Comparison of ENCODE assay signal across 10 cellular contexts in the genomic region with DNA sequence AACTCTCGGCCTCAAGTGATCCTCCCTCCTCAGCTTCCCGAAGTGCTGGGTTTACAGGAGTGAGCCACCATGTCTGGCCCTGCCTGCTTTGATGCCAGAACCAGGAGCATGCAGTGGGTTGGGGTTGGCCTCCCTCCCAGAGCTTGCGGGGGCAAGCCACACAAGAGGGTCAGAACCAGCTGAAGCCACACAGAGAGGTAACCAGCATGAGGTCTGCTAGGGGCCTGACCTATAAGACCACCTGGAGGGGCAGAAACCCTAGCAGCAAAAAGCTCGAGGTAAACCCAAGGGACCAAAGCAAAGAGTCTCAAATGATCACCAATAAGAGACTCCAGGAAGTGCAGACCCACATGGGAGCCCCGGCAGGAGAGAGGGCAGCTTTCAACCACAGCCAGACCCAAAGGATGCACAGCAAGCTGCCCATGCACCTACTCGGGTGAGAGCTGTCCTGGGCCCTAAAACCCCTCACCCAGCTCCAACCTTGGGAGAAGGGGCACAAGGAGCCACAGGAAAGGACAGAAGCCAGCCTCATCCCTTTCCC.
DNase-seq lines count a peak whose midpoint lies in the region; ATAC-seq, FAIRE-seq and TF ChIP-seq lines count a peak whose summit lies in the region.
"Had no signal": no experiment of that assay in that cellular context is flagged by ENCODE, and none has a peak within 500 bp of the region (broad histone marks: within the 10 kb centered on the region; RNA-seq: fewer than 3 reads in every experiment).

No MANE protein-coding gene starts in this region.

- H3K27ac ChIP-seq in mammary epithelial cell (ENCODE audit: insufficient read depth, low read depth, low read length) (no peak overlapping the region), neural progenitor cell (no peak overlapping the region), small intestine (ENCODE audit: low read depth in 1 of 2, low read length in 1 of 2) (peak overlapping the region in 1 of 2 donors; percentile 78)

- no peak for DNase-seq in stimulated activated naive CD8-positive, alpha-beta T cell treated with anti-CD3 and anti-CD28 coated beads, Interleukin-15, Interleukin-2, amounts not matched to agents 100 U/mL and 50 U/mL, for 24 hours
- DNase-seq in mammary epithelial cell (no peak), neural progenitor cell (ENCODE audit: low spot score) (no peak), small intestine (no peak), NCI-H82 (lab: John Stamatoyannopoulos, UW) (no peak), UCSD-AML1 (lab: John Stamatoyannopoulos, UW; ENCODE audit: unreplicated experiment) (no peak), NCI-H1436 (lab: John Stamatoyannopoulos, UW) (no peak)
- DNase-seq: NCI-H1436 treated with DMSO at 0.1 percent for 48 hours had no signal

- WGBS in mammary epithelial cell (ENCODE audit: low coverage, missing lambda C conversion rate) = 77% methylated on average over 6 of the region's 6 CpGs
- 60 to 87% (median 78%) methylated on average over 6 of the region's 6 CpGs for WGBS in small intestine, 3 donors

- no peaks in the 10 kb centered on the region for H3K27me3 ChIP-seq in mammary epithelial cell (ENCODE audit: insufficient read depth, low read length)
- no peaks in the 10 kb centered on the region for H3K27me3 ChIP-seq in neural progenitor cell
- H3K27me3 ChIP-seq in small intestine (ENCODE audit: control insufficient read depth in 2 of 2, insufficient read depth in 2 of 2, low read length in 2 of 2) = no peaks in the 10 kb centered on the region
- H3K27me3 ChIP-seq: cardiac muscle cell had no signal

- H3K9me3 ChIP-seq in mammary epithelial cell (replicated peaks; ENCODE audit: insufficient read depth, low read length) (no peaks in the 10 kb centered on the region), neural progenitor cell (ENCODE audit: low read depth) (no peaks in the 10 kb centered on the region), small intestine (ENCODE audit: control insufficient read depth, low read depth) (no peaks in the 10 kb centered on the region)

- dilution Hi-C loops in mammary epithelial cell (cut with HindIII; ENCODE audit: low sequenced_read_pairs) = no loop called here

- no peak for FAIRE-seq in small intestine (lab: Jason Lieb, UNC)

- BruUV-seq in mammary epithelial cell (replicated peaks; lab: Mats Ljungman, UMichigan) = no TSS peak

- TF ChIP-seq CTCF in mammary epithelial cell (conservative IDR thresholded peaks at IDR 0.05 in 1 of 2, IDR thresholded peaks at IDR 0.05 in 1 of 2; ENCODE audit: extremely low read depth in 1 of 2, insufficient read depth in 1 of 2, low read depth in 1 of 2, low read length in 2 of 2) (no peak), neural progenitor cell (IDR thresholded peaks at IDR 0.05) (no peak)

- peaks cover 62% of the 10 kb centered on the region for H3K4me1 Mint-ChIP-seq in stimulated activated naive CD8-positive, alpha-beta T cell treated with anti-CD3 and anti-CD28 coated beads, Interleukin-15, Interleukin-2, amounts not matched to agents 100 ng/mL and 50 ng/mL, for 24 hours (ENCODE audit: low read depth)
- H3K4me1 Mint-ChIP-seq in neural progenitor cell = peaks cover 33% of the 10 kb centered on the region

- intact Hi-C loops in mammary epithelial cell (cut with micrococcal nuclease) = no loop called here

- H3K36me3 ChIP-seq in mammary epithelial cell (ENCODE audit: insufficient read depth, low read length) = no peaks in the 10 kb centered on the region
- H3K36me3 ChIP-seq in neural progenitor cell = no peaks in the 10 kb centered on the region
- H3K36me3 ChIP-seq in small intestine (ENCODE audit: control insufficient read depth in 2 of 2, insufficient read depth in 2 of 2, low read length in 2 of 2) = no peaks in the 10 kb centered on the region
- H3K36me3 ChIP-seq: cardiac muscle cell had no signal

- H3K4me2 ChIP-seq in mammary epithelial cell (ENCODE audit: insufficient read depth, low read depth, low read length) = no peak overlapping the region
- no peak overlapping the region for H3K4me2 ChIP-seq in neural progenitor cell

- H3F3A ChIP-seq in neural progenitor cell (ENCODE audit: low read depth) = no peaks in the 10 kb centered on the region

- H4K20me1 ChIP-seq in mammary epithelial cell (ENCODE audit: insufficient read depth, low read length) (no peaks in the 10 kb centered on the region), neural progenitor cell (ENCODE audit: low read depth) (no peaks in the 10 kb centered on the region)

- ATAC-seq in stimulated activated naive CD8-positive, alpha-beta T cell treated with anti-CD3 and anti-CD28 coated beads, Interleukin-15, Interleukin-2, amounts not matched to agents 100 U/mL and 50 U/mL, for 24 hours = no peak

- H3K36me3 Mint-ChIP-seq in stimulated activated naive CD8-positive, alpha-beta T cell treated with anti-CD3 and anti-CD28 coated beads, Interleukin-15, Interleukin-2, amounts not matched to agents 100 ng/mL and 50 ng/mL, for 24 hours (ENCODE audit: low read depth) = no peaks in the 10 kb centered on the region
- no peaks in the 10 kb centered on the region for H3K36me3 Mint-ChIP-seq in neural progenitor cell

- no peaks in the 10 kb centered on the region for H3K79me2 ChIP-seq in mammary epithelial cell (ENCODE audit: insufficient read depth, low read length)
- H3K79me2 ChIP-seq in neural progenitor cell (ENCODE audit: low read depth) = no peaks in the 10 kb centered on the region

- H3K9ac ChIP-seq in mammary epithelial cell (ENCODE audit: insufficient read depth, low read length) = no peak overlapping the region
- H3K9ac ChIP-seq in neural progenitor cell = no peak overlapping the region

- no peaks in the 10 kb centered on the region for H3K9me3 Mint-ChIP-seq in stimulated activated naive CD8-positive, alpha-beta T cell treated with anti-CD3 and anti-CD28 coated beads, Interleukin-15, Interleukin-2, amounts not matched to agents 100 ng/mL and 50 ng/mL, for 24 hours
- peaks cover 4% of the 10 kb centered on the region for H3K9me3 Mint-ChIP-seq in neural progenitor cell

- H3K4me3 Mint-ChIP-seq in stimulated activated naive CD8-positive, alpha-beta T cell treated with anti-CD3 and anti-CD28 coated beads, Interleukin-15, Interleukin-2, amounts not matched to agents 100 ng/mL and 50 ng/mL, for 24 hours = peak overlapping the region; percentile 58
- no peak overlapping the region for H3K4me3 Mint-ChIP-seq in neural progenitor cell

- in situ Hi-C loops in mammary epithelial cell (cut with MboI; ENCODE audit: low sequenced_read_pairs in 2 of 2) = no loop called here

- no peak overlapping the region for H3K4me3 ChIP-seq in mammary epithelial cell (replicated peaks in 1 of 3; ENCODE audit: insufficient read depth in 1 of 3, low read depth in 2 of 3, low read length in 3 of 3)
- no peak overlapping the region for H3K4me3 ChIP-seq in neural progenitor cell
- H3K4me3 ChIP-seq in small intestine (ENCODE audit: low read depth in 1 of 2, low read length in 2 of 2) = no peak overlapping the region
- H3K4me3 ChIP-seq: cardiac muscle cell had no signal

- H3K4me1 ChIP-seq in mammary epithelial cell (ENCODE audit: insufficient read depth, low read length) = peaks cover 9% of the 10 kb centered on the region
- H3K4me1 ChIP-seq in neural progenitor cell = peaks cover 6% of the 10 kb centered on the region
- peaks cover 2 to 3% of the 10 kb centered on the region in 2 donors for H3K4me1 ChIP-seq in small intestine (ENCODE audit: control insufficient read depth in 2 of 2, insufficient read depth in 1 of 2, low read depth in 1 of 2, low read length in 1 of 2)

- no peaks in the 10 kb centered on the region for H3K27me3 Mint-ChIP-seq in stimulated activated naive CD8-positive, alpha-beta T cell treated with anti-CD3 and anti-CD28 coated beads, Interleukin-15, Interleukin-2, amounts not matched to agents 100 ng/mL and 50 ng/mL, for 24 hours
- H3K27me3 Mint-ChIP-seq in neural progenitor cell (ENCODE audit: insufficient read depth, low read depth) = peaks cover 5% of the 10 kb centered on the region

- H2AFZ ChIP-seq in mammary epithelial cell (ENCODE audit: low read depth, low read length) (peak overlapping the region; percentile 76), neural progenitor cell (replicated peaks) (no peak overlapping the region)

- CTCF ChIA-PET in mammary epithelial cell (lab: Charles Lee; ENCODE audit: low non-redundant PET) = no interaction called here

- H3K27ac Mint-ChIP-seq in stimulated activated naive CD8-positive, alpha-beta T cell treated with anti-CD3 and anti-CD28 coated beads, Interleukin-15, Interleukin-2, amounts not matched to agents 100 ng/mL and 50 ng/mL, for 24 hours = peak overlapping the region; percentile 91
- H3K27ac Mint-ChIP-seq in neural progenitor cell = peak overlapping the region; percentile 98
